In genomic region chr18:24388975-24389374, GRCh38 we compare ENCODE assay signal across 29 cellular contexts.
"Had no signal": no experiment of that assay in that cellular context is flagged by ENCODE, and none has a peak within 500 bp of the region (broad histone marks: within the 10 kb centered on the region; RNA-seq: fewer than 3 reads in every experiment).

No MANE protein-coding gene starts in this region.

- H3K27me3 ChIP-seq: adrenal gland, body of pancreas, cardiac muscle cell, dorsolateral prefrontal cortex, heart right ventricle, left lung, neural progenitor cell, right atrium auricular region, thyroid gland, upper lobe of left lung, vagina had no signal

- ATAC-seq: activated CD4-positive, alpha-beta T cell treated with anti-CD3 and anti-CD28 coated beads for 36 hours; body of pancreas; effector memory CD8-positive, alpha-beta T cell; left lung; naive thymus-derived CD8-positive, alpha-beta T cell had no signal

- H2AFZ ChIP-seq: neural progenitor cell had no signal

- H3K27ac ChIP-seq: adrenal gland, body of pancreas, cardiac muscle cell, coronary artery, dorsolateral prefrontal cortex, heart right ventricle, left lung, neural progenitor cell, right atrium auricular region, thyroid gland, upper lobe of left lung, vagina had no signal

- H3K27ac Mint-ChIP-seq: activated CD4-positive, alpha-beta T cell treated with anti-CD3 and anti-CD28 coated beads for 36 hours; activated naive CD4-positive, alpha-beta T cell treated with anti-CD3 and anti-CD28 coated beads for 36 hours; activated naive CD8-positive, alpha-beta T cell treated with anti-CD3 and anti-CD28 coated beads for 36 hours; effector memory CD8-positive, alpha-beta T cell; naive thymus-derived CD8-positive, alpha-beta T cell; neural progenitor cell; stimulated activated naive CD8-positive, alpha-beta T cell treated with anti-CD3 and anti-CD28 coated beads, Interleukin-15, Interleukin-2, amounts not matched to agents 100 ng/mL and 50 ng/mL, for 24 hours had no signal

- H3K9me3 ChIP-seq: adrenal gland, body of pancreas, heart right ventricle, left lung, right atrium auricular region, thyroid gland, upper lobe of left lung, vagina had no signal

- H3K36me3 ChIP-seq: adrenal gland, cardiac muscle cell, heart right ventricle, left lung, neural progenitor cell, right atrium auricular region, thyroid gland, upper lobe of left lung, vagina had no signal

- H3K9me3 Mint-ChIP-seq: activated naive CD4-positive, alpha-beta T cell treated with anti-CD3 and anti-CD28 coated beads for 36 hours; activated naive CD8-positive, alpha-beta T cell treated with anti-CD3 and anti-CD28 coated beads for 36 hours; effector memory CD8-positive, alpha-beta T cell; naive thymus-derived CD8-positive, alpha-beta T cell; neural progenitor cell; stimulated activated naive CD8-positive, alpha-beta T cell treated with anti-CD3 and anti-CD28 coated beads, Interleukin-15, Interleukin-2, amounts not matched to agents 100 ng/mL and 50 ng/mL, for 24 hours had no signal

- DNase-seq: activated CD4-positive, alpha-beta T cell treated with anti-CD3 and anti-CD28 coated beads for 36 hours; activated CD4-positive, alpha-beta T cell treated with anti-CD3 and anti-CD28 coated beads, Interleukin-2, amount 50 U/mL, for 4 hours; activated CD4-positive, CD25-positive, alpha-beta regulatory T cell; activated effector memory CD4-positive, alpha-beta T cell treated with Interleukin-2 at 50 U/mL for 16 hours; activated naive CD4-positive, alpha-beta T cell treated with anti-CD3 and anti-CD28 coated beads for 36 hours; activated naive CD8-positive, alpha-beta T cell treated with anti-CD3 and anti-CD28 coated beads for 36 hours; activated T-cell treated with anti-CD3 and anti-CD28 coated beads for 4 hours; adrenal gland; aorta; body of pancreas; dorsolateral prefrontal cortex; effector memory CD8-positive, alpha-beta T cell; foreskin melanocyte; kidney glomerular epithelial cell; left lung; mammary epithelial cell; naive thymus-derived CD8-positive, alpha-beta T cell; occipital lobe; stimulated activated CD4-positive, alpha-beta T cell treated with anti-CD3 and anti-CD28 coated beads, Interleukin-12 subunit alpha, Interleukin-12 subunit beta, amount 100 ng/mL, for 4 hours; stimulated activated CD4-positive, alpha-beta T cell treated with anti-CD3 and anti-CD28 coated beads, Interleukin-4, amount 100 ng/mL, for 1 hour; thyroid gland; upper lobe of left lung had no signal

- H3K4me3 ChIP-seq: adrenal gland, body of pancreas, cardiac muscle cell, coronary artery, dorsolateral prefrontal cortex, heart right ventricle, left lung, neural progenitor cell, right atrium auricular region, thyroid gland, upper lobe of left lung, vagina had no signal

- H3K27me3 Mint-ChIP-seq: activated naive CD8-positive, alpha-beta T cell treated with anti-CD3 and anti-CD28 coated beads for 36 hours; stimulated activated naive CD8-positive, alpha-beta T cell treated with anti-CD3 and anti-CD28 coated beads, Interleukin-15, Interleukin-2, amounts not matched to agents 100 ng/mL and 50 ng/mL, for 24 hours had no signal

- H3K4me1 ChIP-seq: adrenal gland, body of pancreas, heart right ventricle, neural progenitor cell, right atrium auricular region, thyroid gland, upper lobe of left lung, vagina had no signal

- H3K9ac ChIP-seq: neural progenitor cell had no signal

- H3K36me3 Mint-ChIP-seq: activated naive CD8-positive, alpha-beta T cell treated with anti-CD3 and anti-CD28 coated beads for 36 hours; naive thymus-derived CD8-positive, alpha-beta T cell had no signal

- H3K4me3 Mint-ChIP-seq: activated CD4-positive, alpha-beta T cell treated with anti-CD3 and anti-CD28 coated beads for 36 hours; activated naive CD4-positive, alpha-beta T cell treated with anti-CD3 and anti-CD28 coated beads for 36 hours; activated naive CD8-positive, alpha-beta T cell treated with anti-CD3 and anti-CD28 coated beads for 36 hours; effector memory CD8-positive, alpha-beta T cell; naive thymus-derived CD8-positive, alpha-beta T cell; neural progenitor cell; stimulated activated naive CD8-positive, alpha-beta T cell treated with anti-CD3 and anti-CD28 coated beads, Interleukin-15, Interleukin-2, amounts not matched to agents 100 ng/mL and 50 ng/mL, for 24 hours had no signal

- H3K4me1 Mint-ChIP-seq: activated CD4-positive, alpha-beta T cell treated with anti-CD3 and anti-CD28 coated beads for 36 hours; activated naive CD8-positive, alpha-beta T cell treated with anti-CD3 and anti-CD28 coated beads for 36 hours had no signal

- H3K4me2 ChIP-seq: neural progenitor cell had no signal
